8 cellular contexts compared by ENCODE assay signal in the genomic region with DNA sequence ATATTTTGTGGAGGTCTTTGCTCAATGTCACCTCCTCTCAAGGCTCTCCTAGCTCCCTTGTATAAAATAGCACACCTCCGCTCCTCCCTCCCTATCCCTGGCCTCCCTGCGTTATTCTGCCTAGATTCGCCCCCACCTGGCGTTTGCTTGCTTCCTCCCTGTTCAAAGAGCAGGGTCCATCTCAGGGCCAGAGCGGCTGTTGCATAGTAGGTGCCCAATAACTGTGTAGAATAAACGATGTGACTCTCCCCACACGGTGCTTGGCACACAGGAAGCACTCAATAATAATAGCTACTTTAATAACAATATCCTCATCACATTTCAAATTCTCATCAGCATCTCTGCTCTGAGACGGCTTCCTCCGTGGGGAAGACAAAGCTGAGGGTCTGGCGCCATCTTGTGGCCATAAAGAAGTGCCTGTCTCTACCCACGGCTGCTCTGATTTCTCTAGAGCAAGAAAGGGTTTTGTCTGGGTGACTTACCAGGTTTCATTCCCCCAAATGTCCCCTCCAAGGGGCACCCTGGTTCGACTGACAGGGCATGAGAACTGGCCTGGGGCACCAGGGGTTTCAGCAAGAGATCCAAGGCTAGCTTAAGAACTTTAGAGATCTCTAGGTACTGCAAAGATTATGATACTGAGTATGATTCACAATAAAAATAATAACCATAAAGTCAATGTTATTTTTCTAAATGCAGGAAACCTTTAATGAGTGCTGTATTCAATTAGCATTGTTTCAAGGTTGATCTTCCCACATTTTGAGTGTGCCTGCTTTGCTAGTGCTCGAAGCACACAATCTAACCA. TPM values are rescaled to one million over a fixed set of nuclear protein-coding genes. Genes with fewer than 3 reads are reported as not detected.
DNase-seq lines count a peak whose midpoint lies in the region; ATAC-seq and TF ChIP-seq lines count a peak whose summit lies in the region.

No MANE protein-coding gene starts in this region.

- no peak overlapping the region for H2AFZ ChIP-seq in GM23338

- no peaks in the 10 kb centered on the region for H3K9me2 ChIP-seq in GM23338 (ENCODE audit: insufficient read depth)

- CTCF ChIA-PET in activated CD4-positive, alpha-beta T cell treated with anti-CD3 and anti-CD28 coated beads for 36 hours (lab: Charles Lee) = interaction anchor here (0.5 to 9.6 kb wide), 28 partner anchors 9 to 459 kb away, joined by 3 to 145 read pairs (median 4); partner anchors contain the start of gene NPTN

- H4K20me1 ChIP-seq in GM23338 (replicated peaks; ENCODE audit: insufficient read depth) = peaks cover 17% of the 10 kb centered on the region

- no peaks in the 10 kb centered on the region for H3K9me3 Mint-ChIP-seq in GM23338
- H3K9me3 Mint-ChIP-seq in activated CD4-positive, alpha-beta T cell treated with anti-CD3 and anti-CD28 coated beads for 36 hours (ENCODE audit: low read depth) = no peaks in the 10 kb centered on the region
- H3K9me3 Mint-ChIP-seq in chondrocyte (ENCODE audit: low read depth) = no peaks in the 10 kb centered on the region

- H3K36me3 ChIP-seq in GM23338 (ENCODE audit: insufficient read depth) = no peaks in the 10 kb centered on the region; the same call in 1 of the 2 replicates
- H3K36me3 ChIP-seq in left lung = peaks cover 0 to 11% of the 10 kb centered on the region in 2 donors

- H3K79me2 ChIP-seq in GM23338 (replicated peaks; ENCODE audit: insufficient read depth) = peaks cover 60% of the 10 kb centered on the region

- H3K36me3 Mint-ChIP-seq in GM23338 (ENCODE audit: low read depth) = peaks cover 29% of the 10 kb centered on the region
- H3K36me3 Mint-ChIP-seq in activated CD4-positive, alpha-beta T cell treated with anti-CD3 and anti-CD28 coated beads for 36 hours (ENCODE audit: low read depth) = no peaks in the 10 kb centered on the region
- peaks cover 18% of the 10 kb centered on the region for H3K36me3 Mint-ChIP-seq in chondrocyte (ENCODE audit: low read depth)

- H3K27ac ChIP-seq in GM23338 (ENCODE audit: low read depth) (no peak overlapping the region), left lung (no peak overlapping the region)

- POLR2A ChIA-PET in activated CD4-positive, alpha-beta T cell treated with anti-CD3 and anti-CD28 coated beads for 36 hours (lab: Charles Lee) = interaction anchor here (1.8 kb wide), 1 partner anchor 64 kb away, joined by 4 read pairs; no protein-coding TSS in a partner anchor

- TF ChIP-seq CTCF in AG09319 (IDR thresholded peaks at IDR 0.05; ENCODE audit: low read depth, low read length) (peak; percentile 96), GM23338 (conservative IDR thresholded peaks at IDR 0.05; ENCODE audit: low read depth in 2 of 2) (peak; percentile 91 to 99), chondrocyte (IDR thresholded peaks at IDR 0.05) (peak; percentile 99), left lung (IDR thresholded peaks at IDR 0.05) (peak; percentile 91 to 93)

- H3K4me3 Mint-ChIP-seq in GM23338 (no peak overlapping the region; the same call in 2 of the 3 replicates), chondrocyte (ENCODE audit: unreplicated experiment) (no peak overlapping the region)
- no peak overlapping the region for H3K4me3 Mint-ChIP-seq in activated CD4-positive, alpha-beta T cell treated with anti-CD3 and anti-CD28 coated beads for 36 hours

- 0 out of 2 replicates have a peak overlapping the region, but pooled peaks have one; percentile 80 for H3K27ac Mint-ChIP-seq in GM23338
- H3K27ac Mint-ChIP-seq in activated CD4-positive, alpha-beta T cell treated with anti-CD3 and anti-CD28 coated beads for 36 hours = no peak overlapping the region
- H3K27ac Mint-ChIP-seq in chondrocyte (ENCODE audit: unreplicated experiment) = peak overlapping the region; percentile 58

- 0 out of 2 replicates have a peak, but pooled peaks cover 5% of the 10 kb centered on the region for H3F3A ChIP-seq in GM23338 (replicated peaks; ENCODE audit: low read depth)

- ATAC-seq in GM23338 (peak; percentile 60), left lung (peak; percentile 50), GM18505 (IDR thresholded peaks at IDR 0.05; ENCODE audit: unreplicated experiment) (no peak)
- peak; percentile 46 for ATAC-seq in activated CD4-positive, alpha-beta T cell treated with anti-CD3 and anti-CD28 coated beads for 36 hours

- H3K4me1 Mint-ChIP-seq in GM23338 (peaks cover 47% of the 10 kb centered on the region), chondrocyte (ENCODE audit: low read depth) (peaks cover 46% of the 10 kb centered on the region)
- peaks cover 18% of the 10 kb centered on the region for H3K4me1 Mint-ChIP-seq in activated CD4-positive, alpha-beta T cell treated with anti-CD3 and anti-CD28 coated beads for 36 hours

- H3K9me3 ChIP-seq in left lung = no peaks in the 10 kb centered on the region

- H3K27me3 Mint-ChIP-seq in GM23338 (ENCODE audit: insufficient read depth, low read depth, poor library complexity) (peaks cover 13% of the 10 kb centered on the region), chondrocyte (ENCODE audit: low read depth) (no peaks in the 10 kb centered on the region)
- H3K27me3 Mint-ChIP-seq in activated CD4-positive, alpha-beta T cell treated with anti-CD3 and anti-CD28 coated beads for 36 hours = peaks cover 21% of the 10 kb centered on the region

- H3K4me1 ChIP-seq in GM23338 (ENCODE audit: insufficient read depth) (peaks cover 25% of the 10 kb centered on the region), left lung (peaks cover 10 to 29% of the 10 kb centered on the region in 2 donors)

- H3K4me2 ChIP-seq in GM23338 = 0 out of 2 replicates have a peak overlapping the region, but pooled peaks have one; percentile 16

- no peaks in the 10 kb centered on the region for H3K27me3 ChIP-seq in GM23338 (ENCODE audit: insufficient read depth)
- no peaks in the 10 kb centered on the region for H3K27me3 ChIP-seq in left lung

- DNase-seq in AG09319 (ENCODE audit: extremely low read depth, low read depth) = peak; percentile 52
- DNase-seq in GM23338 (ENCODE audit: low spot score) = peak; percentile 90
- peak; percentile 53 for DNase-seq in NCI-H510A treated with DMSO at 0.1 percent for 48 hours (lab: John Stamatoyannopoulos, UW)
- DNase-seq in activated CD4-positive, alpha-beta T cell treated with anti-CD3 and anti-CD28 coated beads for 36 hours = peak; percentile 87
- DNase-seq in chondrocyte (ENCODE audit: low spot score) = peak; percentile 37
- peak in 1 of 2 donors; percentile 78 for DNase-seq in left lung
- DNase-seq in stimulated activated CD4-positive, alpha-beta T cell treated with anti-CD3 and anti-CD28 coated beads, Interleukin-4, amount 100 ng/mL, for 48 hours (ENCODE audit: low read depth in 2 of 2) = peak; percentile 65 to 66

- no peak for TF ChIP-seq POLR2A in GM18505 (IDR thresholded peaks at IDR 0.05; ENCODE audit: borderline replicate concordance, extremely low read depth, insufficient read depth, insufficient read length)

- intact Hi-C loops in activated CD4-positive, alpha-beta T cell treated with anti-CD3 and anti-CD28 coated beads for 36 hours (cut with DNase I, micrococcal nuclease) = loop anchor here (1.0 to 2.0 kb wide), 7 partner anchors 23 to 459 kb away; no protein-coding TSS in a partner anchor
- intact Hi-C loops in left lung (cut with DNase I) = loop anchor here in 1 of 2 donors (5.0 kb wide), 1 partner anchor 63 kb away; no protein-coding TSS in a partner anchor

- H3K4me3 ChIP-seq in GM23338 (no peak overlapping the region), left lung (no peak overlapping the region)

TF ChIP-seq in GM23338, 12 proteins besides CTCF, POLR2A, EP300 and RAD21:
- TF ChIP-seq ZNF331 (CRISPR knock-in tag; IDR thresholded peaks at IDR 0.05; ENCODE audit: low read depth) (no peak), ZNF114 (CRISPR knock-in tag; IDR thresholded peaks at IDR 0.05) (no peak), JUNB (IDR thresholded peaks at IDR 0.05; ENCODE audit: unreplicated experiment) (no peak), POLR2AphosphoS5 (IDR thresholded peaks at IDR 0.05; ENCODE audit: low read depth) (no peak), EZH2phosphoT487 (IDR thresholded peaks at IDR 0.05; ENCODE audit: unreplicated experiment) (no peak)

RNA-seq across cellular contexts. Expression of gene CD276, which starts 16.1 kb away (rescaled TPM):
- 131 and 158 TPM in 2 replicates for total RNA-seq in GM23338 (2014; rRNA removed; shearing (Covaris generic))
- polyA plus RNA-seq in GM23338 (2016; fragmentation: Nextera tagmentation; extraction: Ambion mirVana) = 58.3 and 60.9 TPM in 2 replicates
- total RNA-seq in activated CD4-positive, alpha-beta T cell treated with anti-CD3 and anti-CD28 coated beads for 36 hours = 1 to 10 TPM; 2.6 to 3.0 TPM
- 157 to 196 TPM (median 192 TPM) in 3 replicates for total RNA-seq in chondrocyte
- total RNA-seq in left lung = 10 to 100 TPM; 71.9 to 89.5 TPM

RNA-seq across cellular contexts. Expression of gene INSYN1, which starts 52.9 kb away (rescaled TPM):
- 4.5 and 14.2 TPM in 2 replicates for total RNA-seq in GM23338 (2014; rRNA removed; shearing (Covaris generic))
- polyA plus RNA-seq in GM23338 (2016; fragmentation: Nextera tagmentation; extraction: Ambion mirVana) = 0.10 and 0.18 TPM in 2 replicates
- total RNA-seq in activated CD4-positive, alpha-beta T cell treated with anti-CD3 and anti-CD28 coated beads for 36 hours = not detected
- total RNA-seq in chondrocyte (9.9 to 24.9 TPM (median 23.0 TPM) in 3 replicates), left lung (10 to 100 TPM in 1 of 2 donors, 1 to 10 TPM in 1; 2.8 to 10.4 TPM)

Comparison
In these comparisons a context has a peak if more than half of its experiments do, and no peak if none do; other contexts are left out.
1. RNA of gene CD276, which starts 16.1 kb away (total RNA-seq): 157 to 196 TPM in chondrocyte, 131 to 158 TPM in GM23338 and 71.9 to 89.5 TPM in left lung; 2.6 to 3.0 TPM in activated CD4-positive, alpha-beta T cell treated with anti-CD3 and anti-CD28 coated beads for 36 hours; every median in the first group is over 10 times any median in the second.
2. Peak in every context shown above with its lines, with median percentiles within 50 percentile points of each other: CTCF ChIP-seq.